Comparison of ENCODE assay signal across 16 cellular contexts in the genomic region with DNA sequence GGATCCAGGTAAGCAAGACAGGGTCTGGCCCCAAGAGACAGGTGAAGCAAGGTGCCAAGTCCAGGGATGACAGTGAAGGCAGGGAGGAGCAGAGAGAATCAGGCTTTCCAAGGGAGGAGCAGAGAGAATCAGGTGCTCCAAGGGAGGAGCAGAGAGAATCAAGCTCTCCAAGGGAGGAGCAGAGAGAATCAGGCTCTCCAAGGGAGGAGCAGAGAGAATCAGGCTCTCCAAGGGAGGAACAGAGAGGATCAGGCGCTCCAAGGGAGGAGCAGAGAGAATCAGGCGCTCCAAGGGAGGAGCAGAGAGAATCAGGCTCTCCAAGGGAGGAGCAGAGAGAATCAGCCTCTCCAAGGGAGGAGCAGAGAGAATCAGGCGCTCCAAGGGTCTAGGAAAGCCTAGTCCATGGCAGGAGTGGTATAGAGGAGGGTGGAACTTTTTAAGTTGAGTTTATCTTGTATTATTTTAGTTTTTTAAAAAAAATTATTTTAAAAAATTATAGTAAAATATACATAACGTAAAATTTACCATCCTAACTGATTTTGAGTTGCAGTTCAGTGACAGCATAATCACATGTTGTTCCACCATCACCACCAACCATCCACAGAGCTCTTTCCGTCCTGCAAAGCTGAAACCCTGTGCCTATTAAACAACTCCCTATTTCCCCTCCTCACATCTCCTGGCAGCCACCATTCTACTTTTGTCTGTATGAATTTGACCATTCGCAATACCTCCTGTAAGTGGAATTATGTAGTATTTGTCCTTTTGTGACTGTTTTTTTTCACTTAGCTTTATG.
DNase-seq lines count a peak whose midpoint lies in the region; ATAC-seq and TF ChIP-seq lines count a peak whose summit lies in the region.
"Had no signal": no experiment of that assay in that cellular context is flagged by ENCODE, and none has a peak within 500 bp of the region (broad histone marks: within the 10 kb centered on the region; RNA-seq: fewer than 3 reads in every experiment).

No MANE protein-coding gene starts in this region.

- TF ChIP-seq POLR2A in upper lobe of left lung (IDR thresholded peaks at IDR 0.05): no peak

- H3K27me3 Mint-ChIP-seq in T-helper 17 cell (peaks cover 27% of the 10 kb centered on the region), osteocyte (ENCODE audit: unreplicated experiment) (no peaks in the 10 kb centered on the region)
- H3K27me3 Mint-ChIP-seq in activated CD8-positive, alpha-beta memory T cell treated with anti-CD3 and anti-CD28 coated beads, Interleukin-2, amount 10 ng/mL, durations not matched to agents 7 days and 5 days: peaks cover 9% of the 10 kb centered on the region

- H3K27ac Mint-ChIP-seq in T-helper 17 cell (no peak overlapping the region), osteocyte (ENCODE audit: unreplicated experiment) (peak overlapping the region; percentile 81)
- H3K27ac Mint-ChIP-seq in activated CD8-positive, alpha-beta memory T cell treated with anti-CD3 and anti-CD28 coated beads, Interleukin-2, amount 10 ng/mL, durations not matched to agents 7 days and 5 days: no peak overlapping the region
- H3K27ac Mint-ChIP-seq: activated naive CD8-positive, alpha-beta T cell treated with anti-CD3 and anti-CD28 coated beads for 36 hours; naive thymus-derived CD8-positive, alpha-beta T cell had no signal

- no peaks in the 10 kb centered on the region for H3K9me3 ChIP-seq in T-helper 17 cell (ENCODE audit: control insufficient read depth, low read length, poor library complexity, severe bottlenecking)
- no peaks in the 10 kb centered on the region for H3K9me3 ChIP-seq in esophagus (ENCODE audit: control insufficient read depth in 2 of 2, insufficient read depth in 1 of 2, low read depth in 1 of 2, low read length in 1 of 2)
- H3K9me3 ChIP-seq in upper lobe of left lung: no peaks in the 10 kb centered on the region

- H3K4me1 ChIP-seq in esophagus (ENCODE audit: control insufficient read depth in 2 of 2, insufficient read depth in 2 of 2, low read length in 1 of 2) (peaks cover 10 to 13% of the 10 kb centered on the region in 2 donors), upper lobe of left lung (peaks cover 25 to 45% (median 34%) of the 10 kb centered on the region in 4 donors)

- H3K4me1 Mint-ChIP-seq in T-helper 17 cell (peaks cover 2% of the 10 kb centered on the region), osteocyte (ENCODE audit: unreplicated experiment) (peaks cover 30% of the 10 kb centered on the region)
- no peaks in the 10 kb centered on the region for H3K4me1 Mint-ChIP-seq in activated CD8-positive, alpha-beta memory T cell treated with anti-CD3 and anti-CD28 coated beads, Interleukin-2, amount 10 ng/mL, durations not matched to agents 7 days and 5 days
- H3K4me1 Mint-ChIP-seq: activated naive CD8-positive, alpha-beta T cell treated with anti-CD3 and anti-CD28 coated beads for 36 hours; naive thymus-derived CD8-positive, alpha-beta T cell had no signal

- 55 to 68% methylated on average over 6 of the region's 6 CpGs for WGBS in esophagus, 2 donors
- WGBS in upper lobe of left lung, 2 donors: 80 to 83% methylated on average over 6 of the region's 6 CpGs

- peaks cover 0 to 3% of the 10 kb centered on the region in 2 donors for H3K36me3 ChIP-seq in esophagus (ENCODE audit: control insufficient read depth in 2 of 2, insufficient read depth in 2 of 2, low read length in 1 of 2)
- H3K36me3 ChIP-seq in upper lobe of left lung: no peaks in the 10 kb centered on the region

- no peaks in the 10 kb centered on the region for H3K27me3 ChIP-seq in esophagus (ENCODE audit: control insufficient read depth in 1 of 2, insufficient read depth in 2 of 2, low read length in 2 of 2)
- no peaks in the 10 kb centered on the region for H3K27me3 ChIP-seq in upper lobe of left lung

- TF ChIP-seq EP300 in upper lobe of left lung (IDR thresholded peaks at IDR 0.05): no peak

- H3K4me3 ChIP-seq in esophagus (ENCODE audit: low read depth in 1 of 2, low read length in 2 of 2) (no peak overlapping the region), upper lobe of left lung (no peak overlapping the region)

- no peaks in the 10 kb centered on the region for H3K9me3 Mint-ChIP-seq in osteocyte (ENCODE audit: unreplicated experiment)
- H3K9me3 Mint-ChIP-seq in activated CD8-positive, alpha-beta memory T cell treated with anti-CD3 and anti-CD28 coated beads, Interleukin-2, amount 10 ng/mL, durations not matched to agents 7 days and 5 days (ENCODE audit: low read depth): no peaks in the 10 kb centered on the region
- H3K9me3 Mint-ChIP-seq: activated naive CD8-positive, alpha-beta T cell treated with anti-CD3 and anti-CD28 coated beads for 36 hours; naive thymus-derived CD8-positive, alpha-beta T cell had no signal

- CTCF ChIA-PET in activated CD8-positive, alpha-beta memory T cell treated with anti-CD3 and anti-CD28 coated beads, Interleukin-2, amount 10 ng/mL, durations not matched to agents 7 days and 5 days (lab: Charles Lee): no interaction called here

- H3K36me3 Mint-ChIP-seq in T-helper 17 cell (ENCODE audit: low read depth) (peaks cover 2% of the 10 kb centered on the region), osteocyte (ENCODE audit: unreplicated experiment) (peaks cover 6% of the 10 kb centered on the region)
- H3K36me3 Mint-ChIP-seq in activated CD8-positive, alpha-beta memory T cell treated with anti-CD3 and anti-CD28 coated beads, Interleukin-2, amount 10 ng/mL, durations not matched to agents 7 days and 5 days: no peaks in the 10 kb centered on the region
- H3K36me3 Mint-ChIP-seq: activated naive CD8-positive, alpha-beta T cell treated with anti-CD3 and anti-CD28 coated beads for 36 hours; naive thymus-derived CD8-positive, alpha-beta T cell had no signal

- DNase-seq in T-helper 17 cell (no peak), osteocyte (ENCODE audit: extremely low spot score, unreplicated experiment) (no peak), upper lobe of left lung (no peak), T-helper 1 cell (no peak)
- no peak for DNase-seq in stimulated activated CD4-positive, alpha-beta T cell treated with anti-CD3 and anti-CD28 coated beads, Interleukin-2, amount 100 ng/mL, for 48 hours
- DNase-seq in activated CD8-positive, alpha-beta memory T cell treated with anti-CD3 and anti-CD28 coated beads, Interleukin-2, amount 10 ng/mL, durations not matched to agents 7 days and 5 days: no peak
- DNase-seq: activated CD4-positive, alpha-beta T cell treated with anti-CD3 and anti-CD28 coated beads for 48 hours; activated naive CD8-positive, alpha-beta T cell treated with anti-CD3 and anti-CD28 coated beads for 36 hours; erythroblast; naive thymus-derived CD8-positive, alpha-beta T cell; NCI-H2107; retina; RPMI8226 had no signal

- TF ChIP-seq CTCF in osteocyte (IDR thresholded peaks at IDR 0.05): no peak
- TF ChIP-seq CTCF in upper lobe of left lung (IDR thresholded peaks at IDR 0.05): no peak

- ATAC-seq in T-helper 17 cell: no peak
- peak in 1 of 2 donors; percentile 23 for ATAC-seq in upper lobe of left lung (ENCODE audit: low FRiP score in 2 of 2)
- no peak for ATAC-seq in GM18907 (IDR thresholded peaks at IDR 0.05; ENCODE audit: unreplicated experiment)
- ATAC-seq in activated CD8-positive, alpha-beta memory T cell treated with anti-CD3 and anti-CD28 coated beads, Interleukin-2, amount 10 ng/mL, durations not matched to agents 7 days and 5 days: no peak
- ATAC-seq: naive thymus-derived CD8-positive, alpha-beta T cell had no signal

- H3K4me3 Mint-ChIP-seq in T-helper 17 cell (peak overlapping the region; percentile 19), osteocyte (ENCODE audit: unreplicated experiment) (no peak overlapping the region)
- no peak overlapping the region for H3K4me3 Mint-ChIP-seq in activated CD8-positive, alpha-beta memory T cell treated with anti-CD3 and anti-CD28 coated beads, Interleukin-2, amount 10 ng/mL, durations not matched to agents 7 days and 5 days
- H3K4me3 Mint-ChIP-seq: activated naive CD8-positive, alpha-beta T cell treated with anti-CD3 and anti-CD28 coated beads for 36 hours; naive thymus-derived CD8-positive, alpha-beta T cell had no signal

- peak overlapping the region; percentile 85 to 93 for H3K27ac ChIP-seq in esophagus (ENCODE audit: low read depth in 2 of 2, low read length in 1 of 2)
- H3K27ac ChIP-seq in upper lobe of left lung: peak overlapping the region; percentile 41 to 86 (median 70)
- H3K27ac ChIP-seq: C4-2B had no signal
